Comparison of ENCODE assay signal across 23 cellular contexts in genomic region chr13:86399572-86399971, GRCh38.
"Had no signal": no experiment of that assay in that cellular context is flagged by ENCODE, and none has a peak within 500 bp of the region (broad histone marks: within the 10 kb centered on the region; RNA-seq: fewer than 3 reads in every experiment).

No MANE protein-coding gene starts in this region.

- DNase-seq: activated CD4-positive, alpha-beta T cell treated with anti-CD3 and anti-CD28 coated beads for 48 hours; activated CD4-positive, alpha-beta T cell treated with anti-CD3 and anti-CD28 coated beads, Interleukin-2, amount 50 U/mL, for 1 hour; activated CD4-positive, alpha-beta T cell treated with anti-CD3 and anti-CD28 coated beads, Interleukin-2, amount 50 U/mL, for 48 hours; activated CD8-positive, alpha-beta memory T cell treated with anti-CD3 and anti-CD28 coated beads for 24 hours; activated CD8-positive, alpha-beta T cell treated with anti-CD3 and anti-CD28 coated beads for 36 hours; activated effector memory CD4-positive, alpha-beta T cell treated with Interleukin-2 at 50 U/mL for 16 hours; activated gamma-delta T cell treated with Interleukin-2 at 50 U/mL for 16 hours; activated naive CD4-positive, alpha-beta T cell treated with anti-CD3 and anti-CD28 coated beads, Interleukin-2, amount 50 U/mL, for 16 hours; activated naive CD4-positive, alpha-beta T cell treated with Interleukin-2 at 50 U/mL for 16 hours; activated T-cell treated with anti-CD3 and anti-CD28 coated beads, Interleukin-2, amount 50 U/mL, for 4 hours; amniotic stem cell; anterior cingulate cortex; brain microvascular endothelial cell; dorsolateral prefrontal cortex; effector memory CD4-positive, alpha-beta T cell; endodermal cell; foreskin fibroblast; head of caudate nucleus; T-helper 2 cell had no signal

- H3K27ac ChIP-seq: brain microvascular endothelial cell, coronary artery, dorsolateral prefrontal cortex had no signal

- ATAC-seq: activated CD4-positive, CD25-positive, alpha-beta regulatory T cell treated with anti-CD3 and anti-CD28 coated beads, Interleukin-2, amount 50 U/mL, for 24 hours; activated CD8-positive, alpha-beta T cell treated with anti-CD3 and anti-CD28 coated beads for 36 hours; activated T-cell treated with anti-CD3 and anti-CD28 coated beads, Interleukin-2, amount 50 U/mL, for 4 hours; activated T-helper 17 cell treated with anti-CD3 and anti-CD28 coated beads, Interleukin-2, amount 50 U/mL, for 72 hours; esophagus mucosa had no signal

- H3K4me3 ChIP-seq: coronary artery, dorsolateral prefrontal cortex had no signal

- H3K36me3 ChIP-seq: brain microvascular endothelial cell had no signal

- H3K27me3 ChIP-seq: brain microvascular endothelial cell, dorsolateral prefrontal cortex had no signal
